ENCODE assay signal across 1 cellular context in the genomic region with DNA sequence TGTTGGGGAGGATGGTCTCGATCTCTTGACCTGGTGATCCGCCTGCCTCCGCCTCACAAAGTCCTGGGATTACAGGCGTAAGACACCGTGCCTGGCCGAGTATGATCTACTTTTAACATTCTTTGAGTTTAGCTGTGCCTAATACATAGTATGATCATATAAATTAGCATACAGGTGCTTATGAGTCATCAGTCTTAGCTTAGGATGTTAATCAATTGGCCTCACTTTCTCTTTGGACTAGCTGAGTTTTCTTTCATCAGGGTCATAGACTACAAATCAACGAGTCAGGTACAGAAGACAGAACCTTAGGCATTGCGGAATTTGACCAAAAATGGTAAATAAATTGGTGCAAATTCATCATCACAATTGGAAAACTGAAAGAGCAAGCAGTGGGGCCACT.
TF ChIP-seq lines count a peak whose summit lies in the region.

No MANE protein-coding gene starts in this region.

TF ChIP-seq in H1, 55 proteins besides CTCF, POLR2A, EP300 and RAD21 (continued from another document):
- TF ChIP-seq, protein P1, sequence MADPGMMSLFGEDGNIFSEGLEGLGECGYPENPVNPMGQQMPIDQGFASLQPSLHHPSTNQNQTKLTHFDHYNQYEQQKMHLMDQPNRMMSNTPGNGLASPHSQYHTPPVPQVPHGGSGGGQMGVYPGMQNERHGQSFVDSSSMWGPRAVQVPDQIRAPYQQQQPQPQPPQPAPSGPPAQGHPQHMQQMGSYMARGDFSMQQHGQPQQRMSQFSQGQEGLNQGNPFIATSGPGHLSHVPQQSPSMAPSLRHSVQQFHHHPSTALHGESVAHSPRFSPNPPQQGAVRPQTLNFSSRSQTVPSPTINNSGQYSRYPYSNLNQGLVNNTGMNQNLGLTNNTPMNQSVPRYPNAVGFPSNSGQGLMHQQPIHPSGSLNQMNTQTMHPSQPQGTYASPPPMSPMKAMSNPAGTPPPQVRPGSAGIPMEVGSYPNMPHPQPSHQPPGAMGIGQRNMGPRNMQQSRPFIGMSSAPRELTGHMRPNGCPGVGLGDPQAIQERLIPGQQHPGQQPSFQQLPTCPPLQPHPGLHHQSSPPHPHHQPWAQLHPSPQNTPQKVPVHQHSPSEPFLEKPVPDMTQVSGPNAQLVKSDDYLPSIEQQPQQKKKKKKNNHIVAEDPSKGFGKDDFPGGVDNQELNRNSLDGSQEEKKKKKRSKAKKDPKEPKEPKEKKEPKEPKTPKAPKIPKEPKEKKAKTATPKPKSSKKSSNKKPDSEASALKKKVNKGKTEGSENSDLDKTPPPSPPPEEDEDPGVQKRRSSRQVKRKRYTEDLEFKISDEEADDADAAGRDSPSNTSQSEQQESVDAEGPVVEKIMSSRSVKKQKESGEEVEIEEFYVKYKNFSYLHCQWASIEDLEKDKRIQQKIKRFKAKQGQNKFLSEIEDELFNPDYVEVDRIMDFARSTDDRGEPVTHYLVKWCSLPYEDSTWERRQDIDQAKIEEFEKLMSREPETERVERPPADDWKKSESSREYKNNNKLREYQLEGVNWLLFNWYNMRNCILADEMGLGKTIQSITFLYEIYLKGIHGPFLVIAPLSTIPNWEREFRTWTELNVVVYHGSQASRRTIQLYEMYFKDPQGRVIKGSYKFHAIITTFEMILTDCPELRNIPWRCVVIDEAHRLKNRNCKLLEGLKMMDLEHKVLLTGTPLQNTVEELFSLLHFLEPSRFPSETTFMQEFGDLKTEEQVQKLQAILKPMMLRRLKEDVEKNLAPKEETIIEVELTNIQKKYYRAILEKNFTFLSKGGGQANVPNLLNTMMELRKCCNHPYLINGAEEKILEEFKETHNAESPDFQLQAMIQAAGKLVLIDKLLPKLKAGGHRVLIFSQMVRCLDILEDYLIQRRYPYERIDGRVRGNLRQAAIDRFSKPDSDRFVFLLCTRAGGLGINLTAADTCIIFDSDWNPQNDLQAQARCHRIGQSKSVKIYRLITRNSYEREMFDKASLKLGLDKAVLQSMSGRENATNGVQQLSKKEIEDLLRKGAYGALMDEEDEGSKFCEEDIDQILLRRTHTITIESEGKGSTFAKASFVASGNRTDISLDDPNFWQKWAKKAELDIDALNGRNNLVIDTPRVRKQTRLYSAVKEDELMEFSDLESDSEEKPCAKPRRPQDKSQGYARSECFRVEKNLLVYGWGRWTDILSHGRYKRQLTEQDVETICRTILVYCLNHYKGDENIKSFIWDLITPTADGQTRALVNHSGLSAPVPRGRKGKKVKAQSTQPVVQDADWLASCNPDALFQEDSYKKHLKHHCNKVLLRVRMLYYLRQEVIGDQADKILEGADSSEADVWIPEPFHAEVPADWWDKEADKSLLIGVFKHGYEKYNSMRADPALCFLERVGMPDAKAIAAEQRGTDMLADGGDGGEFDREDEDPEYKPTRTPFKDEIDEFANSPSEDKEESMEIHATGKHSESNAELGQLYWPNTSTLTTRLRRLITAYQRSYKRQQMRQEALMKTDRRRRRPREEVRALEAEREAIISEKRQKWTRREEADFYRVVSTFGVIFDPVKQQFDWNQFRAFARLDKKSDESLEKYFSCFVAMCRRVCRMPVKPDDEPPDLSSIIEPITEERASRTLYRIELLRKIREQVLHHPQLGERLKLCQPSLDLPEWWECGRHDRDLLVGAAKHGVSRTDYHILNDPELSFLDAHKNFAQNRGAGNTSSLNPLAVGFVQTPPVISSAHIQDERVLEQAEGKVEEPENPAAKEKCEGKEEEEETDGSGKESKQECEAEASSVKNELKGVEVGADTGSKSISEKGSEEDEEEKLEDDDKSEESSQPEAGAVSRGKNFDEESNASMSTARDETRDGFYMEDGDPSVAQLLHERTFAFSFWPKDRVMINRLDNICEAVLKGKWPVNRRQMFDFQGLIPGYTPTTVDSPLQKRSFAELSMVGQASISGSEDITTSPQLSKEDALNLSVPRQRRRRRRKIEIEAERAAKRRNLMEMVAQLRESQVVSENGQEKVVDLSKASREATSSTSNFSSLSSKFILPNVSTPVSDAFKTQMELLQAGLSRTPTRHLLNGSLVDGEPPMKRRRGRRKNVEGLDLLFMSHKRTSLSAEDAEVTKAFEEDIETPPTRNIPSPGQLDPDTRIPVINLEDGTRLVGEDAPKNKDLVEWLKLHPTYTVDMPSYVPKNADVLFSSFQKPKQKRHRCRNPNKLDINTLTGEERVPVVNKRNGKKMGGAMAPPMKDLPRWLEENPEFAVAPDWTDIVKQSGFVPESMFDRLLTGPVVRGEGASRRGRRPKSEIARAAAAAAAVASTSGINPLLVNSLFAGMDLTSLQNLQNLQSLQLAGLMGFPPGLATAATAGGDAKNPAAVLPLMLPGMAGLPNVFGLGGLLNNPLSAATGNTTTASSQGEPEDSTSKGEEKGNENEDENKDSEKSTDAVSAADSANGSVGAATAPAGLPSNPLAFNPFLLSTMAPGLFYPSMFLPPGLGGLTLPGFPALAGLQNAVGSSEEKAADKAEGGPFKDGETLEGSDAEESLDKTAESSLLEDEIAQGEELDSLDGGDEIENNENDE (IDR thresholded peaks at IDR 0.05; ENCODE audit: insufficient replicate concordance, low read length): no peak
- no peak for TF ChIP-seq POLR2AphosphoS5 (IDR thresholded peaks at IDR 0.05; ENCODE audit: low read depth, low read length)
- TF ChIP-seq EGR1 (IDR thresholded peaks at IDR 0.05; ENCODE audit: borderline replicate concordance, low read depth, low read length): no peak
- no peak for TF ChIP-seq EZH2 (IDR thresholded peaks at IDR 0.05; ENCODE audit: low read depth, low read length, severe bottlenecking)
- no peak for TF ChIP-seq KDM5A (IDR thresholded peaks at IDR 0.05; ENCODE audit: low read length)
- TF ChIP-seq SIN3A (conservative IDR thresholded peaks at IDR 0.05 in 1 of 2, IDR thresholded peaks at IDR 0.05 in 1 of 2; ENCODE audit: low read depth in 1 of 2, low read length in 2 of 2): no peak
- TF ChIP-seq JUN (IDR thresholded peaks at IDR 0.05; ENCODE audit: low read depth, low read length): no peak
- no peak for TF ChIP-seq SP4 (IDR thresholded peaks at IDR 0.05; ENCODE audit: low read length)
- no peak for TF ChIP-seq SRF (IDR thresholded peaks at IDR 0.05; ENCODE audit: low read depth, low read length)
- no peak for TF ChIP-seq CREB1 (IDR thresholded peaks at IDR 0.05)
- TF ChIP-seq CHD2 (IDR thresholded peaks at IDR 0.05; ENCODE audit: low read length): no peak
- TF ChIP-seq, protein P2, sequence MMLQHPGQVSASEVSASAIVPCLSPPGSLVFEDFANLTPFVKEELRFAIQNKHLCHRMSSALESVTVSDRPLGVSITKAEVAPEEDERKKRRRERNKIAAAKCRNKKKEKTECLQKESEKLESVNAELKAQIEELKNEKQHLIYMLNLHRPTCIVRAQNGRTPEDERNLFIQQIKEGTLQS (IDR thresholded peaks at IDR 0.05; ENCODE audit: insufficient read depth, low read depth, low read length): no peak
- no peak for TF ChIP-seq CBX8 (IDR thresholded peaks at IDR 0.05; ENCODE audit: borderline replicate concordance, low read depth, low read length)
- TF ChIP-seq JUND (IDR thresholded peaks at IDR 0.05; ENCODE audit: low read length): no peak
- TF ChIP-seq, protein P3, sequence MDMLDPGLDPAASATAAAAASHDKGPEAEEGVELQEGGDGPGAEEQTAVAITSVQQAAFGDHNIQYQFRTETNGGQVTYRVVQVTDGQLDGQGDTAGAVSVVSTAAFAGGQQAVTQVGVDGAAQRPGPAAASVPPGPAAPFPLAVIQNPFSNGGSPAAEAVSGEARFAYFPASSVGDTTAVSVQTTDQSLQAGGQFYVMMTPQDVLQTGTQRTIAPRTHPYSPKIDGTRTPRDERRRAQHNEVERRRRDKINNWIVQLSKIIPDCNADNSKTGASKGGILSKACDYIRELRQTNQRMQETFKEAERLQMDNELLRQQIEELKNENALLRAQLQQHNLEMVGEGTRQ (IDR thresholded peaks at IDR 0.05; ENCODE audit: low read length): no peak
TF ChIP-seq in H1: peak in this region for 0.
